ENCODE assay signal across 1 cellular context in genomic region chr17:75476274-75476673, GRCh38.
TF ChIP-seq lines count a peak whose summit lies in the region.

No MANE protein-coding gene starts in this region.

TF ChIP-seq in HEK293, 187 proteins besides CTCF, POLR2A, EP300 and RAD21 (continued from another document):
- peak; percentile 66 for TF ChIP-seq ZNF341 (tag by site-specific recombination; IDR thresholded peaks at IDR 0.05; ENCODE audit: low read depth)
